9 cellular contexts compared by ENCODE assay signal in genomic region chrX:14496674-14497073, GRCh38. TPM values are rescaled to one million over a fixed set of nuclear protein-coding genes. Genes with fewer than 3 reads are reported as not detected.
DNase-seq lines count a peak whose midpoint lies in the region; ATAC-seq, FAIRE-seq and TF ChIP-seq lines count a peak whose summit lies in the region.
"Had no signal": no experiment of that assay in that cellular context is flagged by ENCODE, and none has a peak within 500 bp of the region (broad histone marks: within the 10 kb centered on the region; RNA-seq: fewer than 3 reads in every experiment).

No MANE protein-coding gene starts in this region.

- H3K36me3 Mint-ChIP-seq in activated CD4-positive, alpha-beta T cell treated with anti-CD3 and anti-CD28 coated beads, Interleukin-2, amount 10 ng/mL, durations not matched to agents 24 days and 14 days (ENCODE audit: low read depth), result no peaks in the 10 kb centered on the region
- H3K36me3 Mint-ChIP-seq in stimulated activated memory B cell treated with anti-CD40 and anti-IgM and Interleukin-4, amounts not matched to agents 10 μg/mL and 1 μg/mL and 100 μg/mL, for 72 hours, result no peaks in the 10 kb centered on the region

- H3K79me2 ChIP-seq in GM12878 (ENCODE audit: control insufficient read depth, insufficient read depth, low read length), result no peaks in the 10 kb centered on the region

- ATAC-seq in HG02885 (IDR thresholded peaks at IDR 0.05; ENCODE audit: poor library complexity, unreplicated experiment) (peak; percentile 45), GM12878 (peak; percentile 74), GM19397 (IDR thresholded peaks at IDR 0.05; ENCODE audit: unreplicated experiment) (no peak)
- ATAC-seq in stimulated activated memory B cell treated with anti-CD40 and anti-IgM and Interleukin-4, amounts not matched to agents 10 μg/mL and 1 μg/mL and 100 μg/mL, for 72 hours, result no peak

- H3K4me3 Mint-ChIP-seq in activated CD4-positive, alpha-beta T cell treated with anti-CD3 and anti-CD28 coated beads, Interleukin-2, amount 10 ng/mL, durations not matched to agents 24 days and 14 days, result peak overlapping the region; percentile 66
- H3K4me3 Mint-ChIP-seq in stimulated activated memory B cell treated with anti-CD40 and anti-IgM and Interleukin-4, amounts not matched to agents 10 μg/mL and 1 μg/mL and 100 μg/mL, for 72 hours, result peak overlapping the region; percentile 68

- SMC1A ChIA-PET in GM12878 (lab: Charles Lee; ENCODE audit: uncharacterized antibody, unreplicated experiment), result interaction anchor here (0.7 to 2.1 kb wide), 8 partner anchors 9 to 65 kb away, joined by 3 to 7 read pairs (median 4); no protein-coding TSS in a partner anchor

- H3K27me3 Mint-ChIP-seq in activated CD4-positive, alpha-beta T cell treated with anti-CD3 and anti-CD28 coated beads, Interleukin-2, amount 10 ng/mL, durations not matched to agents 24 days and 14 days, result peaks cover 1% of the 10 kb centered on the region
- H3K27me3 Mint-ChIP-seq in stimulated activated memory B cell treated with anti-CD40 and anti-IgM and Interleukin-4, amounts not matched to agents 10 μg/mL and 1 μg/mL and 100 μg/mL, for 72 hours, result no peaks in the 10 kb centered on the region

- TF ChIP-seq RAD21 in GM12878 (IDR thresholded peaks at IDR 0.05; ENCODE audit: insufficient read depth, low read depth, low read length), result no peak

- no peak overlapping the region for H3K9ac ChIP-seq in GM12878 (ENCODE audit: control insufficient read depth, insufficient read depth, low read length)

- TF ChIP-seq CTCF in GM12878 (IDR thresholded peaks at IDR 0.05 in 2 of 3, conservative IDR thresholded peaks at IDR 0.05 in 1 of 3; ENCODE audit: control insufficient read depth in 2 of 3, extremely low read depth in 1 of 3, insufficient read depth in 1 of 3, low read depth in 3 of 3, low read length in 3 of 3), result no peak

- no peak for TF ChIP-seq POLR2A in GM12878 (IDR thresholded peaks at IDR 0.05; ENCODE audit: low read depth, low read length)

- intact Hi-C loops in activated CD4-positive, alpha-beta T cell treated with anti-CD3 and anti-CD28 coated beads, Interleukin-2, amount 10 ng/mL, durations not matched to agents 24 days and 14 days (cut with micrococcal nuclease), result loop anchor here (2.0 to 10.0 kb wide), 3 partner anchors 462 to 706 kb away; no protein-coding TSS in a partner anchor
- intact Hi-C loops in GM12878 (cut with micrococcal nuclease; ENCODE audit: unreplicated experiment), result no loop called here

- H3K4me3 ChIP-seq in GM12878, result peak overlapping the region; percentile 20; the same call in 1 of the 2 replicates

- H3K9me3 Mint-ChIP-seq in activated CD4-positive, alpha-beta T cell treated with anti-CD3 and anti-CD28 coated beads, Interleukin-2, amount 10 ng/mL, durations not matched to agents 24 days and 14 days, result no peaks in the 10 kb centered on the region
- H3K9me3 Mint-ChIP-seq in stimulated activated memory B cell treated with anti-CD40 and anti-IgM and Interleukin-4, amounts not matched to agents 10 μg/mL and 1 μg/mL and 100 μg/mL, for 72 hours, result no peaks in the 10 kb centered on the region

- 0 out of 2 replicates have a peak overlapping the region, but pooled peaks have one; percentile 4 for H3K27ac ChIP-seq in GM12878 (ENCODE audit: control insufficient read depth, insufficient read depth)

- in situ Hi-C loops in GM12878 (cut with MboI), result no loop called here

- BruUV-seq in GM12878 (replicated peaks; lab: Mats Ljungman, UMichigan), result no TSS peak

- no peaks in the 10 kb centered on the region for H3K4me1 ChIP-seq in GM12878 (ENCODE audit: control insufficient read depth, insufficient read depth, low read length)

- peak overlapping the region; percentile 87 for H3K27ac Mint-ChIP-seq in activated CD4-positive, alpha-beta T cell treated with anti-CD3 and anti-CD28 coated beads, Interleukin-2, amount 10 ng/mL, durations not matched to agents 24 days and 14 days
- peak overlapping the region; percentile 86 for H3K27ac Mint-ChIP-seq in stimulated activated memory B cell treated with anti-CD40 and anti-IgM and Interleukin-4, amounts not matched to agents 10 μg/mL and 1 μg/mL and 100 μg/mL, for 72 hours

- 11% methylated on average over 3 of the region's 3 CpGs for WGBS in GM12878 (ENCODE audit: insufficient coverage, insufficient replicate concordance, low lambda C conversion rate, missing lambda C conversion rate)

- H3K9me3 ChIP-seq in GM12878 (replicated peaks; ENCODE audit: control insufficient read depth, insufficient read depth, low read length), result no peaks in the 10 kb centered on the region; the same call in 2 of the 3 replicates

- RAD21 ChIA-PET in GM12878 (lab: Charles Lee; ENCODE audit: unreplicated experiment), result interaction anchor here (0.9 to 1.8 kb wide), 2 partner anchors 32 to 746 kb away, joined by 3 to 6 read pairs; partner anchors contain the start of gene GLRA2

- peak overlapping the region; percentile 55 for H2AFZ ChIP-seq in GM12878 (ENCODE audit: control insufficient read depth, low read depth, low read length)

- CTCF ChIA-PET in GM12878 (lab: Yijun Ruan, JAX), result interaction anchor here (0.5 to 3.3 kb wide), 5 partner anchors 8 to 974 kb away, joined by 3 to 19 read pairs (median 4); partner anchors contain the start of gene GLRA2

- peaks cover 3% of the 10 kb centered on the region for H3K4me1 Mint-ChIP-seq in activated CD4-positive, alpha-beta T cell treated with anti-CD3 and anti-CD28 coated beads, Interleukin-2, amount 10 ng/mL, durations not matched to agents 24 days and 14 days
- peaks cover 11% of the 10 kb centered on the region for H3K4me1 Mint-ChIP-seq in stimulated activated memory B cell treated with anti-CD40 and anti-IgM and Interleukin-4, amounts not matched to agents 10 μg/mL and 1 μg/mL and 100 μg/mL, for 72 hours

- no peaks in the 10 kb centered on the region for H3K27me3 ChIP-seq in GM12878 (replicated peaks in 1 of 2; ENCODE audit: control insufficient read depth in 2 of 2, insufficient read depth in 2 of 2, low read length in 1 of 2)

- no peak for TF ChIP-seq EP300 in GM12878 (IDR thresholded peaks at IDR 0.05; ENCODE audit: borderline replicate concordance in 1 of 2, control insufficient read depth in 1 of 2, low read depth in 2 of 2, low read length in 2 of 2)

- H3K4me2 ChIP-seq in GM12878 (ENCODE audit: control insufficient read depth, insufficient read depth), result no peak overlapping the region

- no peaks in the 10 kb centered on the region for H3K36me3 ChIP-seq in GM12878 (ENCODE audit: control insufficient read depth in 2 of 2, insufficient read depth in 2 of 2, low read length in 1 of 2)

- POLR2A ChIA-PET in GM12878 (lab: Charles Lee), result interaction anchor here (1.2 kb wide), 1 partner anchor 13 kb away, joined by 3 read pairs; no protein-coding TSS in a partner anchor

- H4K20me1 ChIP-seq in GM12878 (ENCODE audit: control insufficient read depth, insufficient read depth), result no peaks in the 10 kb centered on the region

- peak; percentile 55 for DNase-seq in activated CD4-positive, alpha-beta T cell treated with anti-CD3 and anti-CD28 coated beads, Interleukin-2, amount 10 ng/mL, durations not matched to agents 24 days and 14 days
- DNase-seq in activated CD4-positive, alpha-beta T cell treated with anti-CD3 and anti-CD28 coated beads for 48 hours, result no peak
- DNase-seq in GM12878 (ENCODE audit: low read depth, low spot score) (no peak), mesenteric fat pad (ENCODE audit: low spot score) (no peak)
- no peak for DNase-seq in effector CD8-positive, alpha-beta T cell (lab: John Stamatoyannopoulos, UW)

- peak; percentile 68 for FAIRE-seq in GM12878 (lab: Jason Lieb, UNC)
- FAIRE-seq: endothelial cell of umbilical vein had no signal

TF ChIP-seq in GM12878, 131 proteins besides CTCF, POLR2A, EP300 and RAD21 (continues in another document):
- TF ChIP-seq RUNX3 (IDR thresholded peaks at IDR 0.05; ENCODE audit: low read length) (no peak), SKIL (IDR thresholded peaks at IDR 0.05; ENCODE audit: low read depth, poor library complexity, severe bottlenecking) (no peak), CHD2 (IDR thresholded peaks at IDR 0.05; ENCODE audit: borderline replicate concordance, low read depth, low read length) (no peak)

RNA-seq across cellular contexts. Expression of gene GLRA2, which starts 32.7 kb away (rescaled TPM):
- not detected in 2 replicates for total RNA-seq in activated CD4-positive, alpha-beta T cell treated with anti-CD3 and anti-CD28 coated beads, Interleukin-2, amount 10 ng/mL, durations not matched to agents 24 days and 14 days
- total RNA-seq in GM12878 (2013; cell fraction: nucleolus; rRNA removed), result not detected in 2 replicates
- total RNA-seq in GM12878 (2014; rRNA removed) (not detected in 2 replicates), GM12878 (2014; rRNA removed; fragmentation: Illumina TruSeq; extraction: Trizol) (not detected in 2 replicates), GM12878 (2021) (not detected in 2 replicates), mesenteric fat pad (not detected)
- not detected for polyA plus RNA-seq in GM12878 (2011; ENCODE audit: low read depth)
- polyA plus RNA-seq in GM12878 (2011; rRNA removed) (not detected in 2 replicates), GM12878 (2014; fragmentation: Illumina TruSeq; extraction: Trizol) (0.01 TPM in 1 of 2 replicates, not detected in the other), GM12878 (2014; fragmentation: Nextera tagmentation; extraction: Ambion mirVana) (not detected), GM12878 (2014; rRNA removed) (not detected in 2 replicates), GM12878 (2016; fragmentation: Nextera tagmentation; extraction: Ambion mirVana) (not detected)
- not detected in 2 replicates for polyA plus RNA-seq in GM12878 (2011; cell fraction: cytosol; rRNA removed)
- polyA plus RNA-seq in GM12878 (2011; cell fraction: nucleus; rRNA removed), result not detected in 2 replicates
- not detected in 2 replicates for polyA plus RNA-seq in GM12878 (2012)
- not detected in 2 replicates for polyA minus RNA-seq in GM12878 (2011; rRNA and poly(A)+ RNA removed)
- polyA minus RNA-seq in GM12878 (2011; cell fraction: cytosol; rRNA and poly(A)+ RNA removed), result not detected in 2 replicates
- not detected in 2 replicates for polyA minus RNA-seq in GM12878 (2011; cell fraction: nucleus; rRNA and poly(A)+ RNA removed)
- total RNA-seq: endothelial cell of umbilical vein had no signal
- polyA plus RNA-seq: endothelial cell of umbilical vein had no signal

Comparison
In these comparisons a context has a peak if more than half of its experiments do, and no peak if none do; other contexts are left out.
1. ATAC-seq: peak in HG02885 (single experiment) and GM12878 (single experiment); none in stimulated activated memory B cell treated with anti-CD40 and anti-IgM and Interleukin-4, amounts not matched to agents 10 μg/mL and 1 μg/mL and 100 μg/mL, for 72 hours (single experiment) and GM19397 (single experiment).